ENCODE assay signal across 11 cellular contexts in genomic region chr11:61158691-61159381, GRCh38. TPM values are rescaled to one million over a fixed set of nuclear protein-coding genes. Genes with fewer than 3 reads are reported as not detected.
DNase-seq lines count a peak whose midpoint lies in the region; ATAC-seq lines count a peak whose summit lies in the region.
"Had no signal": no experiment of that assay in that cellular context is flagged by ENCODE, and none has a peak within 500 bp of the region (broad histone marks: within the 10 kb centered on the region; RNA-seq: fewer than 3 reads in every experiment).

No MANE protein-coding gene starts in this region.

- ATAC-seq in T-cell (replicated peaks in 1 of 4) = no peak
- ATAC-seq in stimulated activated effector memory CD8-positive, alpha-beta T cell treated with anti-CD3 and anti-CD28 coated beads, Interleukin-12 subunit alpha, Interleukin-12 subunit beta, amount 100 ng/mL, for 72 hours = no peak
- ATAC-seq in HG02970 (IDR thresholded peaks at IDR 0.05; ENCODE audit: low FRiP score, unreplicated experiment) = no peak

- DNase-seq in DMS53 (lab: John Stamatoyannopoulos, UW) (peak; percentile 53), DMS53 treated with DMSO at 0.1 percent for 48 hours (lab: John Stamatoyannopoulos, UW; ENCODE audit: unreplicated experiment) (no peak), T-cell (no peak), glomerular endothelial cell (ENCODE audit: extremely low read depth, low read depth, low spot score) (peak; percentile 31), NCI-H1048 (lab: John Stamatoyannopoulos, UW) (no peak), DMS153 (lab: John Stamatoyannopoulos, UW) (no peak)
- no peak for DNase-seq in stimulated activated effector memory CD8-positive, alpha-beta T cell treated with anti-CD3 and anti-CD28 coated beads, Interleukin-12 subunit alpha, Interleukin-12 subunit beta, amount 100 ng/mL, for 72 hours (ENCODE audit: low spot score in 2 of 2)
- DNase-seq: 8988T; activated CD4-positive, alpha-beta T cell treated with anti-CD3 and anti-CD28 coated beads, Interleukin-2, amount 50 U/mL, for 4 hours; right lobe of liver had no signal

- peaks cover 25% of the 10 kb centered on the region for H3K36me3 Mint-ChIP-seq in T-cell
- H3K36me3 Mint-ChIP-seq in stimulated activated effector memory CD8-positive, alpha-beta T cell treated with anti-CD3 and anti-CD28 coated beads, Interleukin-12 subunit alpha, Interleukin-12 subunit beta, amount 100 ng/mL, for 72 hours = peaks cover 19% of the 10 kb centered on the region

- H3K9me3 Mint-ChIP-seq in T-cell = peaks cover 7 to 20% (median 11%) of the 10 kb centered on the region in 3 donors
- peaks cover 17% of the 10 kb centered on the region for H3K9me3 Mint-ChIP-seq in stimulated activated effector memory CD8-positive, alpha-beta T cell treated with anti-CD3 and anti-CD28 coated beads, Interleukin-12 subunit alpha, Interleukin-12 subunit beta, amount 100 ng/mL, for 72 hours

- POLR2A ChIA-PET in T-cell (lab: Charles Lee) = interaction anchor here in 1 of 2 donors (0.7 kb wide), 1 partner anchor 75 kb away, joined by 3 read pairs; no protein-coding TSS in a partner anchor

- CTCF ChIA-PET in T-cell (lab: Charles Lee) = interaction anchor here in 1 of 2 donors (0.6 kb wide), 1 partner anchor 28 kb away, joined by 4 read pairs; no protein-coding TSS in a partner anchor

- no peaks in the 10 kb centered on the region for H3K27me3 Mint-ChIP-seq in T-cell

- peak overlapping the region in 2 of 3 donors; percentile 7 to 18 for H3K4me3 Mint-ChIP-seq in T-cell
- no peak overlapping the region for H3K4me3 Mint-ChIP-seq in stimulated activated effector memory CD8-positive, alpha-beta T cell treated with anti-CD3 and anti-CD28 coated beads, Interleukin-12 subunit alpha, Interleukin-12 subunit beta, amount 100 ng/mL, for 72 hours

- peaks cover 35 to 49% (median 47%) of the 10 kb centered on the region in 3 donors for H3K4me1 Mint-ChIP-seq in T-cell
- H3K4me1 Mint-ChIP-seq in stimulated activated effector memory CD8-positive, alpha-beta T cell treated with anti-CD3 and anti-CD28 coated beads, Interleukin-12 subunit alpha, Interleukin-12 subunit beta, amount 100 ng/mL, for 72 hours = peaks cover 33% of the 10 kb centered on the region

- peak overlapping the region; percentile 71 to 83 for H3K27ac Mint-ChIP-seq in T-cell
- peak overlapping the region; percentile 27 for H3K27ac Mint-ChIP-seq in stimulated activated effector memory CD8-positive, alpha-beta T cell treated with anti-CD3 and anti-CD28 coated beads, Interleukin-12 subunit alpha, Interleukin-12 subunit beta, amount 100 ng/mL, for 72 hours

RNA-seq across cellular contexts. Expression of gene VPS37C, which starts 2.4 kb away (rescaled TPM):
- total RNA-seq in T-cell (1 to 10 TPM; 3.3 to 7.9 (median 7.3) TPM), glomerular endothelial cell (19.5 and 27.8 TPM in 2 replicates)

RNA-seq across cellular contexts. Expression of gene PGA3, which starts 44.5 kb away (rescaled TPM):
- total RNA-seq in T-cell = not detected
- total RNA-seq in glomerular endothelial cell = not detected in 2 replicates

RNA-seq across cellular contexts. Expression of gene CD5, which starts 56.5 kb away (rescaled TPM):
- 100 to 1,000 TPM; 227 to 387 (median 255) TPM for total RNA-seq in T-cell
- total RNA-seq in glomerular endothelial cell = not detected in 2 replicates

Comparison
In these comparisons a context has a peak if more than half of its experiments do, and no peak if none do; other contexts are left out.
1. DNase-seq: peak in DMS53 (single experiment) and glomerular endothelial cell (single experiment); none in DMS53 treated with DMSO at 0.1 percent for 48 hours (single experiment), T-cell (0 of 34), stimulated activated effector memory CD8-positive, alpha-beta T cell treated with anti-CD3 and anti-CD28 coated beads, Interleukin-12 subunit alpha, Interleukin-12 subunit beta, amount 100 ng/mL, for 72 hours (0 of 2), NCI-H1048 (single experiment) and DMS153 (single experiment).
2. RNA of gene CD5, which starts 56.5 kb away (total RNA-seq): 227 to 387 TPM in T-cell; not detected in glomerular endothelial cell; every median in the first group is over 100 times any median in the second.